8 cellular contexts compared by ENCODE assay signal in the genomic region with DNA sequence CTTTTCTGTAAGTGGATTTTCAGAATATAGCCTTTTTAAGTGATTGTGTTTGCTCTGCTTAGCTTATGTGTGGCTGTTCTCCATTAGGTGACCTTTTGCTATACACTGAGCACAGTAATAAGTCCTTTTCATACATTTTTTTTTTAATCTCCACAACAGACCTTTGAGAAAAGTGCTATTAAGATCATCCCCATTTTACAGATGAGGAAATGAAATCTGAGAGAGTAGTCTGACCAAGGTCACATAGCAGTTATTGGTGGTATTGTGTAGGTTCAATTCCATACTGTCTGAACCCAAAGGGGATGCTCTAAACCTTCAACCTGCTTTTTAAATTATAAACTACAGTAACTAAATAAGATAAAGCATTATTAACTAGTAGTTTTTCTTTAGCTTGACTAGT. TPM values are rescaled to one million over a fixed set of nuclear protein-coding genes. Genes with fewer than 3 reads are reported as not detected.
DNase-seq lines count a peak whose midpoint lies in the region; ATAC-seq and TF ChIP-seq lines count a peak whose summit lies in the region.

No MANE protein-coding gene starts in this region.

- peaks cover 56% of the 10 kb centered on the region for H3K4me1 Mint-ChIP-seq in T-helper 17 cell

- H3K9me3 ChIP-seq in GM23248 (ENCODE audit: low read depth): no peaks in the 10 kb centered on the region
- no peaks in the 10 kb centered on the region for H3K9me3 ChIP-seq in T-helper 17 cell (ENCODE audit: control insufficient read depth, low read length, poor library complexity, severe bottlenecking)
- no peaks in the 10 kb centered on the region for H3K9me3 ChIP-seq in skeletal muscle satellite cell (replicated peaks; ENCODE audit: low read length)

- H3K36me3 ChIP-seq in GM23248 (ENCODE audit: low read depth): peaks cover 7% of the 10 kb centered on the region
- H3K36me3 ChIP-seq in skeletal muscle satellite cell (ENCODE audit: insufficient read depth, low read length): peaks cover 6% of the 10 kb centered on the region

- no peak overlapping the region; the same call in 1 of the 2 replicates for H3K27ac ChIP-seq in GM23248

- peaks cover 10% of the 10 kb centered on the region for H3K36me3 Mint-ChIP-seq in T-helper 17 cell (ENCODE audit: low read depth)

- H3K27me3 ChIP-seq in GM23248 (replicated peaks; ENCODE audit: insufficient read depth) (no peaks in the 10 kb centered on the region), skeletal muscle satellite cell (ENCODE audit: control insufficient read depth, insufficient read depth, low read length) (no peaks in the 10 kb centered on the region)

- ATAC-seq in T-helper 17 cell (no peak), HG03108 (IDR thresholded peaks at IDR 0.05; ENCODE audit: unreplicated experiment) (no peak), GM21360 (IDR thresholded peaks at IDR 0.05; ENCODE audit: unreplicated experiment) (no peak)

- TF ChIP-seq CTCF in fibroblast of pulmonary artery (IDR thresholded peaks at IDR 0.05; ENCODE audit: low read length, missing control alignments): no peak

- in situ Hi-C loops in GM23248 (cut with MboI): no loop called here

- DNase-seq in GM23248 (no peak), T-helper 17 cell (no peak), fibroblast of pulmonary artery (ENCODE audit: low read depth) (no peak), NCI-H1436 treated with DMSO at 0.1 percent for 48 hours (lab: John Stamatoyannopoulos, UW) (no peak), NCI-H1417 (lab: John Stamatoyannopoulos, UW) (no peak)

- no peak overlapping the region for H2AFZ ChIP-seq in GM23248

- no peaks in the 10 kb centered on the region for H3K27me3 Mint-ChIP-seq in T-helper 17 cell

- H3K4me1 ChIP-seq in GM23248 (ENCODE audit: insufficient read depth) (peaks cover 26% of the 10 kb centered on the region), skeletal muscle satellite cell (ENCODE audit: control insufficient read depth, insufficient read depth, low read length) (peaks cover 23% of the 10 kb centered on the region)

- peak overlapping the region; percentile 99 for H3K27ac Mint-ChIP-seq in T-helper 17 cell

- peak overlapping the region; percentile 99 for H3K9ac ChIP-seq in GM23248
- peak overlapping the region; percentile 99 for H3K9ac ChIP-seq in skeletal muscle satellite cell (ENCODE audit: low read depth, low read length)

- H3K4me3 ChIP-seq in GM23248 (peak overlapping the region; percentile 100), fibroblast of pulmonary artery (replicated peaks; ENCODE audit: low read depth, low read length) (peak overlapping the region; percentile 97), skeletal muscle satellite cell (ENCODE audit: low read length) (peak overlapping the region; percentile 94)

- H3K4me2 ChIP-seq in GM23248 (ENCODE audit: unreplicated experiment) (peak overlapping the region; percentile 78), skeletal muscle satellite cell (ENCODE audit: low read length) (peak overlapping the region; percentile 84)

- H3F3A ChIP-seq in GM23248 (ENCODE audit: insufficient read depth): peaks cover 25% of the 10 kb centered on the region

- no peaks in the 10 kb centered on the region for H3K9me2 ChIP-seq in GM23248 (ENCODE audit: insufficient read depth)

- H3K79me2 ChIP-seq in GM23248 (ENCODE audit: insufficient read depth): peaks cover 66% of the 10 kb centered on the region

- H3K4me3 Mint-ChIP-seq in T-helper 17 cell: peak overlapping the region; percentile 98

- peaks cover 36% of the 10 kb centered on the region for H4K20me1 ChIP-seq in GM23248 (ENCODE audit: insufficient read depth)

RNA-seq across cellular contexts. Expression of gene PRRC2C, which starts 1.7 kb away (rescaled TPM):
- 30.9 and 47.0 TPM in 2 replicates for total RNA-seq in GM23248 (2014; rRNA removed; shearing (Covaris generic))
- polyA plus RNA-seq in GM23248 (2016; fragmentation: Nextera tagmentation; extraction: Ambion mirVana): 76.8 and 88.9 TPM in 2 replicates
- 100 to 1,000 TPM; 333 to 383 TPM for total RNA-seq in T-helper 17 cell
- 40.1 and 44.8 TPM in 2 replicates for total RNA-seq in skeletal muscle satellite cell (2012; rRNA removed)
